In the genomic region with DNA sequence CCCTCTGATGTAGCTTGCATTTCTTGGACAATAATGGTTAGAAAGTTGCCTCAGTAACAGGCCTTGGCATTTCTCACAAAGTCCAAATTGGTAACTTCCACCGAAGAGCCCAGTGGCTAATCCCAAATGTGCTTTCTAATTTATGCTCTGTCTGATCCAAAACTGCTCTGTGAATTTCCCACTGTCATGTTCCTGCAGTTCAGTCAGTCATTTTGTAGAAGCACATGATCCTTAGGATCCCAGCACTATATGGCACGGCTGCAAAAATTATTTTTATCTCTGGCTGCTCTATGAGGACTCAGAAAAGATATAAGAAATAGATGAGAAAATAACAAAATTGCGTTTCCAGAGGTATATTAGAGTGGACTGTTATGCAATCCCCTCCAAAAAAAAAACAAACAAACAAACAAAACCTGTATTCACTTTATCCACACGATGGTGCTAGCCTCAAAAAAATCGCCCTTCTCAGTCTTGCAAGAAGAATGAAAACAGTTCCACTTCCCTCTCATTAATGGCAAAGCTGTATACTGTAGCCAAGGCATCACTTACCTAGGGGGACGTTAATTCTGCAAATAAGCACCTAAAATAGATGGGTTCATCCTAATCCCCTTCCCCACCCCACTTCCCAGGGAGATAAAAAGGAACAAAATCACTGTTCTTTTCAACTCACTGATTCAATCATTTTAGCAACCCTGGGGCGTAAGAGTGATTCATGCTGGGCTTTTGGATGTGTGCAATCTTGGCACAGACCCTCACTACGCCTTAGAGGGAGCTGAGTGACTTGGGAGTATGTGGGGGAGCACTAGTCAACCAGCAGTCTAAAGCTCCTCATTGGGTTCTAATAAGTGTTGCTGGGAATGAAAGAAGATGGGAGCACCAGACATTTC, we compare ENCODE assay signal across 8 cellular contexts.
DNase-seq lines count a peak whose midpoint lies in the region; ATAC-seq, FAIRE-seq and TF ChIP-seq lines count a peak whose summit lies in the region.

No MANE protein-coding gene starts in this region.

- no peaks in the 10 kb centered on the region for H3K4me1 Mint-ChIP-seq in naive B cell

- H3K27ac ChIP-seq in A673 (ENCODE audit: low read depth, low read length, poor library complexity, severe bottlenecking): no peak overlapping the region

- no peak overlapping the region for H3K4me3 Mint-ChIP-seq in naive B cell

- peaks cover 0 to 8% (median 5%) of the 10 kb centered on the region in 7 donors for H3K9me3 Mint-ChIP-seq in naive B cell

- no TSS peak for BruUV-seq in A673 (replicated peaks; lab: Mats Ljungman, UMichigan)

- H3K36me3 ChIP-seq in A673 (ENCODE audit: insufficient read depth, low read length, poor library complexity, severe bottlenecking): no peaks in the 10 kb centered on the region

- TF ChIP-seq CTCF in A673 (conservative IDR thresholded peaks at IDR 0.05; ENCODE audit: low read depth, low read length): peak; percentile 73

- intact Hi-C loops in A673 (cut with micrococcal nuclease; ENCODE audit: unreplicated experiment): loop anchor here (2.0 to 5.0 kb wide), 4 partner anchors 257 to 692 kb away; a partner anchor contains a TSS

- H3K36me3 Mint-ChIP-seq in naive B cell: no peaks in the 10 kb centered on the region

- DNase-seq in A673 (ENCODE audit: low spot score) (peak; percentile 69), GM12891 (ENCODE audit: insufficient read length, low spot score) (no peak), RKO (ENCODE audit: low spot score) (peak; percentile 72), erythroblast (lab: John Stamatoyannopoulos, UW) (peak; percentile 51 to 66), naive B cell (peak; percentile 14)

- no peak overlapping the region for H3K4me3 ChIP-seq in A673 (ENCODE audit: low read depth, low read length, poor library complexity, severe bottlenecking)

- peak; percentile 62 for ATAC-seq in HG03460 (IDR thresholded peaks at IDR 0.05; ENCODE audit: unreplicated experiment)
- peak in 1 of 2 donors; percentile 30 for ATAC-seq in naive B cell (ENCODE audit: low read depth in 2 of 2)
- no peak for ATAC-seq in activated CD4-positive, CD25-positive, alpha-beta regulatory T cell treated with anti-CD3 and anti-CD28 coated beads, Interleukin-2, amount 50 U/mL, for 24 hours
- ATAC-seq in HG03135 (IDR thresholded peaks at IDR 0.05; ENCODE audit: unreplicated experiment): no peak

- no peaks in the 10 kb centered on the region for H3K4me1 ChIP-seq in A673 (ENCODE audit: insufficient read depth, low read length, poor library complexity, severe bottlenecking)

- no peak for TF ChIP-seq POLR2A in GM12891 (IDR thresholded peaks at IDR 0.05; ENCODE audit: low read depth, low read length)
- no peak for TF ChIP-seq POLR2A in erythroblast (IDR thresholded peaks at IDR 0.05; ENCODE audit: low read length)

- peaks cover 18 to 22% (median 21%) of the 10 kb centered on the region in 3 donors for H3K27me3 Mint-ChIP-seq in naive B cell

- POLR2A ChIA-PET in A673 (lab: Charles Lee; ENCODE audit: low non-redundant PET): no interaction called here

- H3K27me3 ChIP-seq in A673 (replicated peaks; ENCODE audit: insufficient read depth, low read depth, low read length, poor library complexity): peaks cover 10% of the 10 kb centered on the region

- peak; percentile 26 for FAIRE-seq in GM12891 (lab: Jason Lieb, UNC)

- H3K27ac Mint-ChIP-seq in naive B cell: peak overlapping the region in 1 of 6 donors; percentile 54

- no peaks in the 10 kb centered on the region for H3K9me3 ChIP-seq in A673 (ENCODE audit: low read depth, low read length, poor library complexity, severe bottlenecking)

- CTCF ChIA-PET in A673 (lab: Charles Lee): interaction anchor here (0.7 to 1.8 kb wide), 6 partner anchors 256 to 704 kb away, joined by 3 to 7 read pairs (median 5); no protein-coding TSS in a partner anchor

TF ChIP-seq in GM12891, 5 proteins besides CTCF, POLR2A, EP300 and RAD21:
- TF ChIP-seq PAX5 (IDR thresholded peaks at IDR 0.05; ENCODE audit: insufficient read depth, low read length, severe bottlenecking): no peak
- no peak for TF ChIP-seq TAF1 (IDR thresholded peaks at IDR 0.05; ENCODE audit: low read depth, low read length)
- peak; percentile 64 for TF ChIP-seq SPI1 (IDR thresholded peaks at IDR 0.05; ENCODE audit: low read depth, low read length)
- no peak for TF ChIP-seq POLR2AphosphoS5 (IDR thresholded peaks at IDR 0.05; ENCODE audit: low read depth, low read length)
- no peak for TF ChIP-seq POU2F2 (IDR thresholded peaks at IDR 0.05; ENCODE audit: low read depth, low read length)
